In genomic region chr9:120758544-120758943, GRCh38 we compare ENCODE assay signal across 18 cellular contexts. TPM values are rescaled to one million over a fixed set of nuclear protein-coding genes. Genes with fewer than 3 reads are reported as not detected.
DNase-seq lines count a peak whose midpoint lies in the region; ATAC-seq and TF ChIP-seq lines count a peak whose summit lies in the region.
"Had no signal": no experiment of that assay in that cellular context is flagged by ENCODE, and none has a peak within 500 bp of the region (broad histone marks: within the 10 kb centered on the region; RNA-seq: fewer than 3 reads in every experiment).

No MANE protein-coding gene starts in this region.

- H3K27ac Mint-ChIP-seq in activated CD4-positive, alpha-beta memory T cell treated with anti-CD3 and anti-CD28 coated beads for 36 hours: peak overlapping the region; percentile 5
- no peak overlapping the region for H3K27ac Mint-ChIP-seq in activated CD4-positive, alpha-beta memory T cell treated with anti-CD3 and anti-CD28 coated beads, Interleukin-2, amount 10 ng/mL, durations not matched to agents 7 days and 5 days
- H3K27ac Mint-ChIP-seq in CD4-positive, CD25-positive, alpha-beta regulatory T cell: peak overlapping the region; percentile 18 to 82 (median 62)
- H3K27ac Mint-ChIP-seq in T-cell: peak overlapping the region; percentile 9 to 63
- H3K27ac Mint-ChIP-seq in memory B cell: peak overlapping the region; percentile 90

- peaks cover 35% of the 10 kb centered on the region for H3K36me3 ChIP-seq in CD4-positive, CD25-positive, alpha-beta regulatory T cell (ENCODE audit: control insufficient read depth, insufficient read depth, low read length)
- H3K36me3 ChIP-seq in esophagus muscularis mucosa: peaks cover under 1 to 69% (median 31%) of the 10 kb centered on the region in 4 donors

- H3K27me3 Mint-ChIP-seq in activated CD4-positive, alpha-beta memory T cell treated with anti-CD3 and anti-CD28 coated beads for 36 hours: no peaks in the 10 kb centered on the region
- no peaks in the 10 kb centered on the region for H3K27me3 Mint-ChIP-seq in activated CD4-positive, alpha-beta memory T cell treated with anti-CD3 and anti-CD28 coated beads, Interleukin-2, amount 10 ng/mL, durations not matched to agents 7 days and 5 days
- H3K27me3 Mint-ChIP-seq in CD4-positive, CD25-positive, alpha-beta regulatory T cell: no peaks in the 10 kb centered on the region
- H3K27me3 Mint-ChIP-seq in T-cell: no peaks in the 10 kb centered on the region
- no peaks in the 10 kb centered on the region for H3K27me3 Mint-ChIP-seq in memory B cell

- no peak for TF ChIP-seq POLR2A in esophagus muscularis mucosa (IDR thresholded peaks at IDR 0.05; ENCODE audit: low read depth)

- intact Hi-C loops in activated CD4-positive, alpha-beta memory T cell treated with anti-CD3 and anti-CD28 coated beads for 36 hours (cut with micrococcal nuclease): loop anchor here (5.0 kb wide), 2 partner anchors 34 to 134 kb away; partner anchors contain the start of gene FBXW2
- intact Hi-C loops in esophagus muscularis mucosa (cut with DNase I): no loop called here

- peak; percentile 31 for DNase-seq in activated CD4-positive, alpha-beta memory T cell treated with anti-CD3 and anti-CD28 coated beads for 36 hours
- no peak for DNase-seq in activated CD4-positive, alpha-beta memory T cell treated with anti-CD3 and anti-CD28 coated beads, Interleukin-2, amount 10 ng/mL, durations not matched to agents 7 days and 5 days
- no peak for DNase-seq in CD4-positive, CD25-positive, alpha-beta regulatory T cell
- DNase-seq in T-cell (no peak), memory B cell (ENCODE audit: low spot score in 2 of 2) (no peak), superior temporal gyrus (ENCODE audit: extremely low spot score) (no peak), esophagus muscularis mucosa (ENCODE audit: extremely low spot score) (no peak), HT-29 (ENCODE audit: low spot score) (no peak)
- DNase-seq: DMS79 treated with DMSO at 0.1 percent for 48 hours; GDM1; HCEC 1CT; NCI-H1436 treated with DMSO at 0.1 percent for 48 hours; NCI-H2081; NCI-H226; NCI-H526 treated with DMSO at 0.1 percent for 48 hours; NK-92 treated with Interleukin-12 subunit alpha and Interleukin-12 subunit beta, amount 100 ng/mL, for 24 hours had no signal

- H3K4me3 Mint-ChIP-seq in activated CD4-positive, alpha-beta memory T cell treated with anti-CD3 and anti-CD28 coated beads for 36 hours: no peak overlapping the region
- no peak overlapping the region for H3K4me3 Mint-ChIP-seq in activated CD4-positive, alpha-beta memory T cell treated with anti-CD3 and anti-CD28 coated beads, Interleukin-2, amount 10 ng/mL, durations not matched to agents 7 days and 5 days
- no peak overlapping the region for H3K4me3 Mint-ChIP-seq in CD4-positive, CD25-positive, alpha-beta regulatory T cell
- H3K4me3 Mint-ChIP-seq in T-cell: no peak overlapping the region
- H3K4me3 Mint-ChIP-seq in memory B cell: no peak overlapping the region

- POLR2A ChIA-PET in activated CD4-positive, alpha-beta memory T cell treated with anti-CD3 and anti-CD28 coated beads for 36 hours (lab: Charles Lee): no interaction called here
- POLR2A ChIA-PET in activated CD4-positive, alpha-beta memory T cell treated with anti-CD3 and anti-CD28 coated beads, Interleukin-2, amount 10 ng/mL, durations not matched to agents 7 days and 5 days (lab: Charles Lee): interaction anchor here (1.4 to 2.0 kb wide), 2 partner anchors 10 to 88 kb away, joined by 3 to 4 read pairs; no protein-coding TSS in a partner anchor
- POLR2A ChIA-PET in T-cell (lab: Charles Lee): no interaction called here

- H3K4me1 ChIP-seq in CD4-positive, CD25-positive, alpha-beta regulatory T cell (ENCODE audit: control insufficient read depth, insufficient read depth, low read length, poor library complexity, severe bottlenecking): no peaks in the 10 kb centered on the region
- H3K4me1 ChIP-seq in esophagus muscularis mucosa: peaks cover 3 to 20% (median 9%) of the 10 kb centered on the region in 4 donors

- CTCF ChIA-PET in activated CD4-positive, alpha-beta memory T cell treated with anti-CD3 and anti-CD28 coated beads for 36 hours (lab: Charles Lee): interaction anchor here (1.5 to 4.7 kb wide), 2 partner anchors 139 to 301 kb away, joined by 3 to 18 read pairs; no protein-coding TSS in a partner anchor
- CTCF ChIA-PET in activated CD4-positive, alpha-beta memory T cell treated with anti-CD3 and anti-CD28 coated beads, Interleukin-2, amount 10 ng/mL, durations not matched to agents 7 days and 5 days (lab: Charles Lee): interaction anchor here (1.3 to 2.0 kb wide), 3 partner anchors 35 to 411 kb away, joined by 3 to 12 read pairs (median 3); partner anchors contain the start of gene FBXW2
- CTCF ChIA-PET in T-cell (lab: Charles Lee): interaction anchor here (1.4 kb wide), 2 partner anchors 302 to 313 kb away, joined by 3 to 11 read pairs; no protein-coding TSS in a partner anchor

- H3K9me3 Mint-ChIP-seq in activated CD4-positive, alpha-beta memory T cell treated with anti-CD3 and anti-CD28 coated beads for 36 hours: no peaks in the 10 kb centered on the region
- H3K9me3 Mint-ChIP-seq in activated CD4-positive, alpha-beta memory T cell treated with anti-CD3 and anti-CD28 coated beads, Interleukin-2, amount 10 ng/mL, durations not matched to agents 7 days and 5 days: no peaks in the 10 kb centered on the region
- no peaks in the 10 kb centered on the region for H3K9me3 Mint-ChIP-seq in CD4-positive, CD25-positive, alpha-beta regulatory T cell
- no peaks in the 10 kb centered on the region for H3K9me3 Mint-ChIP-seq in T-cell
- no peaks in the 10 kb centered on the region for H3K9me3 Mint-ChIP-seq in memory B cell

- H3K4me1 Mint-ChIP-seq in activated CD4-positive, alpha-beta memory T cell treated with anti-CD3 and anti-CD28 coated beads for 36 hours (ENCODE audit: low read depth): peaks cover 22% of the 10 kb centered on the region
- H3K4me1 Mint-ChIP-seq in activated CD4-positive, alpha-beta memory T cell treated with anti-CD3 and anti-CD28 coated beads, Interleukin-2, amount 10 ng/mL, durations not matched to agents 7 days and 5 days: peaks cover 10% of the 10 kb centered on the region
- H3K4me1 Mint-ChIP-seq in CD4-positive, CD25-positive, alpha-beta regulatory T cell: peaks cover 6 to 14% (median 9%) of the 10 kb centered on the region in 4 donors
- peaks cover 7 to 32% (median 14%) of the 10 kb centered on the region in 3 donors for H3K4me1 Mint-ChIP-seq in T-cell
- H3K4me1 Mint-ChIP-seq in memory B cell: peaks cover 15% of the 10 kb centered on the region

- ATAC-seq in CD4-positive, CD25-positive, alpha-beta regulatory T cell (ENCODE audit: low read depth in 2 of 2): no peak
- no peak for ATAC-seq in T-cell (replicated peaks in 1 of 4)
- no peak for ATAC-seq in memory B cell (ENCODE audit: low read depth)

- no peaks in the 10 kb centered on the region for H3K9me3 ChIP-seq in CD4-positive, CD25-positive, alpha-beta regulatory T cell (ENCODE audit: control insufficient read depth in 2 of 2, low read length in 2 of 2)
- no peaks in the 10 kb centered on the region for H3K9me3 ChIP-seq in esophagus muscularis mucosa

- peaks cover 12% of the 10 kb centered on the region for H3K36me3 Mint-ChIP-seq in activated CD4-positive, alpha-beta memory T cell treated with anti-CD3 and anti-CD28 coated beads for 36 hours
- H3K36me3 Mint-ChIP-seq in activated CD4-positive, alpha-beta memory T cell treated with anti-CD3 and anti-CD28 coated beads, Interleukin-2, amount 10 ng/mL, durations not matched to agents 7 days and 5 days (ENCODE audit: low read depth): peaks cover 46% of the 10 kb centered on the region
- H3K36me3 Mint-ChIP-seq in CD4-positive, CD25-positive, alpha-beta regulatory T cell: peaks cover 6% of the 10 kb centered on the region
- H3K36me3 Mint-ChIP-seq in T-cell (peaks cover 33% of the 10 kb centered on the region), memory B cell (peaks cover 8% of the 10 kb centered on the region)

- H3K27ac ChIP-seq in CD4-positive, CD25-positive, alpha-beta regulatory T cell (ENCODE audit: insufficient read depth, low read length, poor library complexity, severe bottlenecking): no peak overlapping the region
- no peak overlapping the region for H3K27ac ChIP-seq in esophagus muscularis mucosa (replicated peaks in 1 of 4)
- H3K27ac ChIP-seq: C4-2B, RWPE1 had no signal

- H3K4me3 ChIP-seq in CD4-positive, CD25-positive, alpha-beta regulatory T cell (ENCODE audit: low read depth, low read length): no peak overlapping the region
- no peak overlapping the region for H3K4me3 ChIP-seq in esophagus muscularis mucosa

- 81% methylated on average over 3 of the region's 3 CpGs for WGBS in esophagus muscularis mucosa

- H3K27me3 ChIP-seq in CD4-positive, CD25-positive, alpha-beta regulatory T cell (ENCODE audit: control insufficient read depth, insufficient read depth, low read length): no peaks in the 10 kb centered on the region
- H3K27me3 ChIP-seq in esophagus muscularis mucosa: no peaks in the 10 kb centered on the region

- no peak for TF ChIP-seq EP300 in esophagus muscularis mucosa (IDR thresholded peaks at IDR 0.05)

- no peak for TF ChIP-seq CTCF in esophagus muscularis mucosa (IDR thresholded peaks at IDR 0.05)

RNA-seq across cellular contexts. Expression of gene FBXW2, which starts 34.7 kb away (rescaled TPM):
- total RNA-seq in activated CD4-positive, alpha-beta memory T cell treated with anti-CD3 and anti-CD28 coated beads for 36 hours: 10 to 100 TPM; 70.2 to 72.5 TPM
- 10 to 100 TPM; 90.0 to 90.7 TPM for total RNA-seq in activated CD4-positive, alpha-beta memory T cell treated with anti-CD3 and anti-CD28 coated beads, Interleukin-2, amount 10 ng/mL, durations not matched to agents 7 days and 5 days
- total RNA-seq in CD4-positive, CD25-positive, alpha-beta regulatory T cell: 87.8 TPM
- 10 to 100 TPM; 34.0 to 43.1 (median 39.3) TPM for polyA plus RNA-seq in CD4-positive, CD25-positive, alpha-beta regulatory T cell
- total RNA-seq in T-cell: 10 to 100 TPM; 70.3 to 78.3 (median 74.3) TPM
- 10 to 100 TPM; 36.9 to 55.9 (median 53.2) TPM for total RNA-seq in esophagus muscularis mucosa
- 26.7 and 36.2 TPM in 2 replicates for total RNA-seq in HT-29 (2014; rRNA removed; shearing (Covaris generic))

RNA-seq across cellular contexts. Expression of gene MEGF9, which starts 44.3 kb away (rescaled TPM):
- total RNA-seq in activated CD4-positive, alpha-beta memory T cell treated with anti-CD3 and anti-CD28 coated beads for 36 hours: 1 to 10 TPM; 4.4 to 4.6 TPM
- total RNA-seq in activated CD4-positive, alpha-beta memory T cell treated with anti-CD3 and anti-CD28 coated beads, Interleukin-2, amount 10 ng/mL, durations not matched to agents 7 days and 5 days: 10 to 100 TPM; 10.6 TPM
- 17.8 TPM for total RNA-seq in CD4-positive, CD25-positive, alpha-beta regulatory T cell
- polyA plus RNA-seq in CD4-positive, CD25-positive, alpha-beta regulatory T cell: 1 to 10 TPM; 4.6 to 7.7 (median 7.3) TPM
- total RNA-seq in T-cell (10 to 100 TPM; 10.4 to 15.5 (median 11.3) TPM), esophagus muscularis mucosa (10 to 100 TPM; 17.1 to 23.1 (median 18.9) TPM)
- 2.3 and 2.4 TPM in 2 replicates for total RNA-seq in HT-29 (2014; rRNA removed; shearing (Covaris generic))
